Comparison of ENCODE assay signal across 1 cellular context in the genomic region with DNA sequence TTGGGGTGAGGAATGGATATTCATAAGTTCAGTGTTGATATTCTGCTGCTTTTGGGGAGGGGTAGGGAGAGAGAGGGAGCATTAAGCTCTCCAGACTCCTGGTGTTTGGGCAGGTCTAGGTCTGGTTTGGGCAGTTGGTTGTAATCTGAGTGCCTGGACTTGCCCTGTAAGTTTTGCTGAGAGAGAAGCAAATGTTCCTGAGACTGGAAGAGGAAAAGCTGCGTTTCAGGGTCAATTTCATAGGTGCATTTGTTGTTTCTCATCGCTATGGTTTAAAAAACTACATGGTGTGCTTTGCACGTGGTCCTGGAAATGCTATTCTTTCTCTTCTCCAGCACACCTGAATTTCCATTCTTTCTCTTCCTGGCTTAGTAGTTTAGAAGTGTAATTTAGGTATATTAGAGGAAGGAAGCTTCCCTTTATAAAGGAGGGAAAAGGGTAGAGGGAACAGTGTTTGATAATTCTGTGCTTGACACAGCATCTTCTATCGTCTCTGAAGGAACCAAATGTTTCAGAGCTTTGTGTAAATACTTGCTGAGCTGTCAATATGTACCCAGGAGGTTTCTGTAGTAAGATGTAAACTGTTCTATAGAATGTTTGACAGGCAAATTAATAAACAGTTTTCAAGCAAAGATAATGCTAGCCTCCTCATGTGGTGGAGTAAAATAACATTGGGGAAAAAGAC.
TF ChIP-seq lines count a peak whose summit lies in the region.

No MANE protein-coding gene starts in this region.

TF ChIP-seq in GM23338, 12 proteins besides CTCF, POLR2A, EP300 and RAD21 (continued from another document):
- TF ChIP-seq, protein P1, sequence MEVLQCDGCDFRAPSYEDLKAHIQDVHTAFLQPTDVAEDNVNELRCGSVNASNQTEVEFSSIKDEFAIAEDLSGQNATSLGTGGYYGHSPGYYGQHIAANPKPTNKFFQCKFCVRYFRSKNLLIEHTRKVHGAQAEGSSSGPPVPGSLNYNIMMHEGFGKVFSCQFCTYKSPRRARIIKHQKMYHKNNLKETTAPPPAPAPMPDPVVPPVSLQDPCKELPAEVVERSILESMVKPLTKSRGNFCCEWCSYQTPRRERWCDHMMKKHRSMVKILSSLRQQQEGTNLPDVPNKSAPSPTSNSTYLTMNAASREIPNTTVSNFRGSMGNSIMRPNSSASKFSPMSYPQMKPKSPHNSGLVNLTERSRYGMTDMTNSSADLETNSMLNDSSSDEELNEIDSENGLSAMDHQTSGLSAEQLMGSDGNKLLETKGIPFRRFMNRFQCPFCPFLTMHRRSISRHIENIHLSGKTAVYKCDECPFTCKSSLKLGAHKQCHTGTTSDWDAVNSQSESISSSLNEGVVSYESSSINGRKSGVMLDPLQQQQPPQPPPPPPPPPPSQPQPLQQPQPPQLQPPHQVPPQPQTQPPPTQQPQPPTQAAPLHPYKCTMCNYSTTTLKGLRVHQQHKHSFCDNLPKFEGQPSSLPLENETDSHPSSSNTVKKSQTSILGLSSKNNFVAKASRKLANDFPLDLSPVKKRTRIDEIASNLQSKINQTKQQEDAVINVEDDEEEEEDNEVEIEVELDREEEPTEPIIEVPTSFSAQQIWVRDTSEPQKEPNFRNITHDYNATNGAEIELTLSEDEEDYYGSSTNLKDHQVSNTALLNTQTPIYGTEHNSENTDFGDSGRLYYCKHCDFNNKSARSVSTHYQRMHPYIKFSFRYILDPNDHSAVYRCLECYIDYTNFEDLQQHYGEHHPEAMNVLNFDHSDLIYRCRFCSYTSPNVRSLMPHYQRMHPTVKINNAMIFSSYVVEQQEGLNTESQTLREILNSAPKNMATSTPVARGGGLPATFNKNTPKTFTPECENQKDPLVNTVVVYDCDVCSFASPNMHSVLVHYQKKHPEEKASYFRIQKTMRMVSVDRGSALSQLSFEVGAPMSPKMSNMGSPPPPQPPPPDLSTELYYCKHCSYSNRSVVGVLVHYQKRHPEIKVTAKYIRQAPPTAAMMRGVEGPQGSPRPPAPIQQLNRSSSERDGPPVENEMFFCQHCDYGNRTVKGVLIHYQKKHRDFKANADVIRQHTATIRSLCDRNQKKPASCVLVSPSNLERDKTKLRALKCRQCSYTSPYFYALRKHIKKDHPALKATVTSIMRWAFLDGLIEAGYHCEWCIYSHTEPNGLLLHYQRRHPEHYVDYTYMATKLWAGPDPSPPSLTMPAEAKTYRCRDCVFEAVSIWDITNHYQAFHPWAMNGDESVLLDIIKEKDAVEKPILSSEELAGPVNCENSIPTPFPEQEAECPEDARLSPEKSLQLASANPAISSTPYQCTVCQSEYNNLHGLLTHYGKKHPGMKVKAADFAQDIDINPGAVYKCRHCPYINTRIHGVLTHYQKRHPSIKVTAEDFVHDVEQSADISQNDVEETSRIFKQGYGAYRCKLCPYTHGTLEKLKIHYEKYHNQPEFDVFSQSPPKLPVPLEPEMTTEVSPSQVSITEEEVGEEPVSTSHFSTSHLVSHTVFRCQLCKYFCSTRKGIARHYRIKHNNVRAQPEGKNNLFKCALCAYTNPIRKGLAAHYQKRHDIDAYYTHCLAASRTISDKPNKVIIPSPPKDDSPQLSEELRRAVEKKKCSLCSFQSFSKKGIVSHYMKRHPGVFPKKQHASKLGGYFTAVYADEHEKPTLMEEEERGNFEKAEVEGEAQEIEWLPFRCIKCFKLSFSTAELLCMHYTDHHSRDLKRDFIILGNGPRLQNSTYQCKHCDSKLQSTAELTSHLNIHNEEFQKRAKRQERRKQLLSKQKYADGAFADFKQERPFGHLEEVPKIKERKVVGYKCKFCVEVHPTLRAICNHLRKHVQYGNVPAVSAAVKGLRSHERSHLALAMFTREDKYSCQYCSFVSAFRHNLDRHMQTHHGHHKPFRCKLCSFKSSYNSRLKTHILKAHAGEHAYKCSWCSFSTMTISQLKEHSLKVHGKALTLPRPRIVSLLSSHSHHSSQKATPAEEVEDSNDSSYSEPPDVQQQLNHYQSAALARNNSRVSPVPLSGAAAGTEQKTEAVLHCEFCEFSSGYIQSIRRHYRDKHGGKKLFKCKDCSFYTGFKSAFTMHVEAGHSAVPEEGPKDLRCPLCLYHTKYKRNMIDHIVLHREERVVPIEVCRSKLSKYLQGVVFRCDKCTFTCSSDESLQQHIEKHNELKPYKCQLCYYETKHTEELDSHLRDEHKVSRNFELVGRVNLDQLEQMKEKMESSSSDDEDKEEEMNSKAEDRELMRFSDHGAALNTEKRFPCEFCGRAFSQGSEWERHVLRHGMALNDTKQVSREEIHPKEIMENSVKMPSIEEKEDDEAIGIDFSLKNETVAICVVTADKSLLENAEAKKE (CRISPR knock-in tag; IDR thresholded peaks at IDR 0.05) = no peak
- no peak for TF ChIP-seq EZH2 (IDR thresholded peaks at IDR 0.05; ENCODE audit: low read depth, unreplicated experiment)
